Comparison of ENCODE assay signal across 24 cellular contexts in the genomic region with DNA sequence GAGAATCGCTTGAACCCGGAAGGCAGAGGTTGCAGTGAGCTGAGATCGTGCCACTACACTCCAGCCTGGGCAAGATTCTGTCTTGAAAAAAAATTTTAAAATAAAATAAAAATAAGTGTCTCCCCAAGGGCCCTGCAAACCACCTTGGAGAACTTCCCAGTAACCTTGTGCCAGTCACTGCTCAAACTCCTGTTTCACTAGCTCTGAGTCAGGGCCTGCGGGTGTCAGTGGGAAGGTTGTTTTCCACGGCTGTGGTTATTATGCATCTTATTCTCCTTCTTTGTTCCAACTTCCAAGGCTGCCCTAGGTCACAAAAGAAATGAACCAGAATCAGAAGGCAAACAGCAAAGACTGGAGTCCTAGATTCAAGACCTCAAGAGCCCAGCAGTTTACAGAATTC.
A peak's percentile ranks its signal among the peaks of the same experiment; 100 is the strongest.
DNase-seq lines count a peak whose midpoint lies in the region; ATAC-seq and TF ChIP-seq lines count a peak whose summit lies in the region.
"Had no signal": no experiment of that assay in that cellular context is flagged by ENCODE, and none has a peak within 500 bp of the region (broad histone marks: within the 10 kb centered on the region; RNA-seq: fewer than 3 reads in every experiment).

No MANE protein-coding gene starts in this region.

- no peak overlapping the region for H2BK120ac ChIP-seq in neuronal stem cell (ENCODE audit: low read depth, low read length)

- H3K27me3 Mint-ChIP-seq in activated CD4-positive, alpha-beta T cell treated with anti-CD3 and anti-CD28 coated beads, Interleukin-2, amount 10 ng/mL, durations not matched to agents 7 days and 5 days = no peaks in the 10 kb centered on the region
- H3K27me3 Mint-ChIP-seq: IgD-negative memory B cell had no signal

- no peak overlapping the region for H3K27ac Mint-ChIP-seq in activated CD4-positive, alpha-beta T cell treated with anti-CD3 and anti-CD28 coated beads, Interleukin-2, amount 10 ng/mL, durations not matched to agents 7 days and 5 days
- H3K27ac Mint-ChIP-seq: activated CD4-positive, alpha-beta T cell treated with anti-CD3 and anti-CD28 coated beads for 36 hours; activated naive CD4-positive, alpha-beta T cell treated with anti-CD3 and anti-CD28 coated beads for 36 hours; activated T-cell treated with anti-CD3 and anti-CD28 coated beads, Interleukin-2, amount 50 U/mL, for 72 hours; IgD-negative memory B cell; T-cell had no signal

- no peak overlapping the region for H2BK15ac ChIP-seq in neuronal stem cell (ENCODE audit: low read length)

- H3K27me3 ChIP-seq in MG63 (no peaks in the 10 kb centered on the region), neuronal stem cell (ENCODE audit: control insufficient read depth in 3 of 3, insufficient read depth in 3 of 3, low read depth in 1 of 3, low read length in 3 of 3) (no peaks in the 10 kb centered on the region)
- H3K27me3 ChIP-seq in effector memory CD4-positive, alpha-beta T cell (replicated peaks; ENCODE audit: control insufficient read depth, insufficient read depth, low read length, poor library complexity, severe bottlenecking) = no peaks in the 10 kb centered on the region
- H3K27me3 ChIP-seq: ascending aorta; BLaER1 treated with 17β-estradiol and CSF1 and Interleukin-3, amounts not matched to agents 10 nM and 100 nM; dorsolateral prefrontal cortex; heart right ventricle had no signal

- no peak overlapping the region for H4K8ac ChIP-seq in neuronal stem cell (ENCODE audit: low read depth, low read length)

- POLR2A ChIA-PET in activated CD4-positive, alpha-beta T cell treated with anti-CD3 and anti-CD28 coated beads, Interleukin-2, amount 10 ng/mL, durations not matched to agents 7 days and 5 days (lab: Charles Lee) = no interaction called here

- no peaks in the 10 kb centered on the region for H3K36me3 Mint-ChIP-seq in activated CD4-positive, alpha-beta T cell treated with anti-CD3 and anti-CD28 coated beads, Interleukin-2, amount 10 ng/mL, durations not matched to agents 7 days and 5 days (ENCODE audit: low read depth)
- H3K36me3 Mint-ChIP-seq: IgD-negative memory B cell, T-cell had no signal

- H3K4me3 Mint-ChIP-seq in activated CD4-positive, alpha-beta T cell treated with anti-CD3 and anti-CD28 coated beads, Interleukin-2, amount 10 ng/mL, durations not matched to agents 7 days and 5 days = no peak overlapping the region
- H3K4me3 Mint-ChIP-seq: activated CD4-positive, alpha-beta T cell treated with anti-CD3 and anti-CD28 coated beads for 36 hours; activated naive CD4-positive, alpha-beta T cell treated with anti-CD3 and anti-CD28 coated beads for 36 hours; activated T-cell treated with anti-CD3 and anti-CD28 coated beads, Interleukin-2, amount 50 U/mL, for 72 hours; IgD-negative memory B cell; T-cell had no signal

- TF ChIP-seq CTCF in AG10803 (conservative IDR thresholded peaks at IDR 0.05; ENCODE audit: low read length) = no peak
- no peak for TF ChIP-seq CTCF in choroid plexus epithelial cell (conservative IDR thresholded peaks at IDR 0.05; ENCODE audit: low read depth, low read length)

- CTCF ChIA-PET in activated CD4-positive, alpha-beta T cell treated with anti-CD3 and anti-CD28 coated beads, Interleukin-2, amount 10 ng/mL, durations not matched to agents 7 days and 5 days (lab: Charles Lee) = no interaction called here

- H3K27ac ChIP-seq in neuronal stem cell (replicated peaks; ENCODE audit: low read length) = no peak overlapping the region
- no peak overlapping the region for H3K27ac ChIP-seq in effector memory CD4-positive, alpha-beta T cell (ENCODE audit: insufficient read depth, low read length, poor library complexity, severe bottlenecking)
- H3K27ac ChIP-seq: A549; BLaER1 treated with 17β-estradiol and CSF1 and Interleukin-3, amounts not matched to agents 10 nM and 100 nM; dorsolateral prefrontal cortex; heart right ventricle had no signal

- no peaks in the 10 kb centered on the region for H3K4me1 Mint-ChIP-seq in activated CD4-positive, alpha-beta T cell treated with anti-CD3 and anti-CD28 coated beads, Interleukin-2, amount 10 ng/mL, durations not matched to agents 7 days and 5 days
- H3K4me1 Mint-ChIP-seq: activated CD4-positive, alpha-beta T cell treated with anti-CD3 and anti-CD28 coated beads for 36 hours; IgD-negative memory B cell; T-cell had no signal

- H3K23ac ChIP-seq in neuronal stem cell (ENCODE audit: low read depth, low read length, poor library complexity) = no peak overlapping the region

- no peak overlapping the region for H3K18ac ChIP-seq in neuronal stem cell (ENCODE audit: low read length)

- no peak overlapping the region for H4K91ac ChIP-seq in neuronal stem cell (ENCODE audit: low read depth, low read length, poor library complexity)

- H3K79me1 ChIP-seq in neuronal stem cell (ENCODE audit: low read depth, low read length) = no peaks in the 10 kb centered on the region

- no peak overlapping the region for H3K4me2 ChIP-seq in neuronal stem cell (ENCODE audit: insufficient read depth, low read length, poor library complexity, severe bottlenecking)
- H3K4me2 ChIP-seq: A549; BLaER1 treated with 17β-estradiol and CSF1 and Interleukin-3, amounts not matched to agents 10 nM and 100 nM; smooth muscle cell had no signal

- no peak overlapping the region for H2AK5ac ChIP-seq in neuronal stem cell (ENCODE audit: low read depth, low read length)

- no CpG with 5 or more reads among the region's 5 CpGs for WGBS in neuronal stem cell (ENCODE audit: extremely low coverage in 2 of 2, insufficient read length in 2 of 2, insufficient replicate concordance in 1 of 2), 2 donors

- no peak overlapping the region for H2BK12ac ChIP-seq in neuronal stem cell (ENCODE audit: low read length)

- H3K4ac ChIP-seq in neuronal stem cell (ENCODE audit: low read length) = no peak overlapping the region

- no peaks in the 10 kb centered on the region for H3K9me3 Mint-ChIP-seq in activated CD4-positive, alpha-beta T cell treated with anti-CD3 and anti-CD28 coated beads, Interleukin-2, amount 10 ng/mL, durations not matched to agents 7 days and 5 days
- H3K9me3 Mint-ChIP-seq: activated naive CD4-positive, alpha-beta T cell treated with anti-CD3 and anti-CD28 coated beads for 36 hours; activated T-cell treated with anti-CD3 and anti-CD28 coated beads, Interleukin-2, amount 50 U/mL, for 72 hours; T-cell had no signal

- ATAC-seq in GM21360 (IDR thresholded peaks at IDR 0.05; ENCODE audit: unreplicated experiment) = no peak
- ATAC-seq in HG03439 (IDR thresholded peaks at IDR 0.05; ENCODE audit: unreplicated experiment) = no peak
- ATAC-seq: A549; activated CD4-positive, alpha-beta T cell treated with anti-CD3 and anti-CD28 coated beads for 36 hours; activated T-cell treated with anti-CD3 and anti-CD28 coated beads, Interleukin-2, amount 50 U/mL, for 72 hours; left colon had no signal

- H3K36me3 ChIP-seq in MG63 (peaks cover 60% of the 10 kb centered on the region), neuronal stem cell (replicated peaks in 1 of 2; ENCODE audit: control insufficient read depth in 2 of 2, insufficient read depth in 2 of 2, low read length in 2 of 2) (no peaks in the 10 kb centered on the region)
- no peaks in the 10 kb centered on the region for H3K36me3 ChIP-seq in effector memory CD4-positive, alpha-beta T cell (ENCODE audit: control insufficient read depth, insufficient read depth, low read length)
- H3K36me3 ChIP-seq: BLaER1 treated with 17β-estradiol and CSF1 and Interleukin-3, amounts not matched to agents 10 nM and 100 nM; heart right ventricle had no signal

- no peak overlapping the region for H2BK5ac ChIP-seq in neuronal stem cell (ENCODE audit: low read length)

- no peak overlapping the region for H3K9ac ChIP-seq in neuronal stem cell (ENCODE audit: low read depth, low read length, poor library complexity)
- H3K9ac ChIP-seq: BLaER1 treated with 17β-estradiol and CSF1 and Interleukin-3, amounts not matched to agents 10 nM and 100 nM had no signal

- H3K14ac ChIP-seq in neuronal stem cell (ENCODE audit: low read length) = no peak overlapping the region

- peak overlapping the region; percentile 36 for H2AFZ ChIP-seq in neuronal stem cell (ENCODE audit: low read length)

- H3K9me3 ChIP-seq in MG63 (no peaks in the 10 kb centered on the region), neuronal stem cell (replicated peaks in 1 of 2; ENCODE audit: control insufficient read depth in 2 of 2, insufficient read depth in 1 of 2, low read depth in 1 of 2, low read length in 2 of 2) (no peaks in the 10 kb centered on the region)
- H3K9me3 ChIP-seq in effector memory CD4-positive, alpha-beta T cell (ENCODE audit: control insufficient read depth, low read length) = no peaks in the 10 kb centered on the region
- H3K9me3 ChIP-seq: A549; ascending aorta; BLaER1 treated with 17β-estradiol and CSF1 and Interleukin-3, amounts not matched to agents 10 nM and 100 nM; heart right ventricle had no signal

- DNase-seq in AG10803 (ENCODE audit: low read depth) = peak; percentile 86
- peak; percentile 73 for DNase-seq in MG63
- peak; percentile 42 for DNase-seq in choroid plexus epithelial cell (ENCODE audit: low read depth)
- no peak for DNase-seq in neuronal stem cell (ENCODE audit: low spot score)
- DNase-seq in effector memory CD4-positive, alpha-beta T cell = no peak
- DNase-seq in activated CD4-positive, alpha-beta T cell treated with anti-CD3 and anti-CD28 coated beads, Interleukin-2, amount 10 ng/mL, durations not matched to agents 7 days and 5 days = no peak
- DNase-seq: activated CD4-positive, alpha-beta T cell treated with anti-CD3 and anti-CD28 coated beads for 36 hours; activated naive CD4-positive, alpha-beta T cell treated with anti-CD3 and anti-CD28 coated beads for 36 hours; activated T-cell treated with anti-CD3 and anti-CD28 coated beads, Interleukin-2, amount 50 U/mL, for 72 hours; dorsolateral prefrontal cortex; heart right ventricle; left colon; mesendoderm; NCI-H1436; SHP77 treated with DMSO at 0.1 percent for 48 hours; stimulated activated CD4-positive, alpha-beta T cell treated with anti-CD3 and anti-CD28 coated beads, Interleukin-2, amount 100 ng/mL, for 24 hours; T-cell had no signal

- H3K4me1 ChIP-seq in neuronal stem cell (ENCODE audit: control insufficient read depth in 2 of 2, insufficient read depth in 1 of 2, low read depth in 1 of 2, low read length in 2 of 2) = peaks cover 2 to 3% of the 10 kb centered on the region in 2 donors
- no peaks in the 10 kb centered on the region for H3K4me1 ChIP-seq in effector memory CD4-positive, alpha-beta T cell (ENCODE audit: control insufficient read depth, insufficient read depth, low read length, poor library complexity, severe bottlenecking)
- H3K4me1 ChIP-seq: A549; ascending aorta; BLaER1 treated with 17β-estradiol and CSF1 and Interleukin-3, amounts not matched to agents 10 nM and 100 nM; heart right ventricle had no signal

- H3K4me3 ChIP-seq in AG10803 (ENCODE audit: low read length) (no peak overlapping the region), MG63 (no peak overlapping the region), choroid plexus epithelial cell (ENCODE audit: low read depth, low read length) (no peak overlapping the region), neuronal stem cell (ENCODE audit: low read length in 2 of 2) (no peak overlapping the region)
- no peak overlapping the region for H3K4me3 ChIP-seq in effector memory CD4-positive, alpha-beta T cell (ENCODE audit: insufficient read depth, low read depth, low read length, poor library complexity, severe bottlenecking)
- H3K4me3 ChIP-seq: A549; ascending aorta; BLaER1 treated with 17β-estradiol and CSF1 and Interleukin-3, amounts not matched to agents 10 nM and 100 nM; dorsolateral prefrontal cortex; heart right ventricle; smooth muscle cell had no signal

Comparison
In these comparisons a context has a peak if more than half of its experiments do, and no peak if none do; other contexts are left out.
1. DNase-seq: peak in AG10803 (single experiment), MG63 (single experiment) and choroid plexus epithelial cell (single experiment); none in neuronal stem cell (single experiment), effector memory CD4-positive, alpha-beta T cell (0 of 3) and activated CD4-positive, alpha-beta T cell treated with anti-CD3 and anti-CD28 coated beads, Interleukin-2, amount 10 ng/mL, durations not matched to agents 7 days and 5 days (single experiment).